ENCODE assay signal across 1 cellular context in the genomic region with DNA sequence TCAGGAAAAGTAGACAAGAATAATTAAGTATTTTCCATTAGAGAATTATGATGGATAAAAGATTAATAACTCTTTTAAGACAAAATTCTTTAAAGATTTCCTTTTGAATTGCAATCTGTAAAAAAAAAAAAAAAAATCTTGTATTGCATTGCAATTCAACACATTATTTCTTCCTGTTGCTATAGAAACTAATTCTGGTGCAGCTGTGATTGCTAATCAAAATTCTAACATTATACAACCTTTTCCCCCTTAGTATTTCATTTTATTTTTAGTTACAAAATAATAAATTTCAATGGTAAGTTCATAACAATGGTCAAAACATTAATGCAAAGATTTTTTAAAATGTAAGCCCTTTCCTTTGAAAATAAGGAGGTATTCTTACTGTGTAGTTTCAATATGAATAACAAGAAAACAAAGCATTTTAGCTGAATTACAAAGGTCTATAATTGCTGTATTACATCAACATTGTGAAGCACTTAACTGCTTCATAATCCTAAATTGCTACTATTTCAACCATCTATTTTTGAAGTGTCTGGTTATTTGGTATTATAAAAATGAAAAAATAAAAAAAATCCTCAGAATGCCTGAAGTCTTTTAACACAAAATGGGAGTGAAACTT.
TF ChIP-seq lines count a peak whose summit lies in the region.

No MANE protein-coding gene starts in this region.

TF ChIP-seq in H1, 55 proteins besides CTCF, POLR2A, EP300 and RAD21 (continued from another document):
- TF ChIP-seq TBP (IDR thresholded peaks at IDR 0.05; ENCODE audit: low read depth, low read length): no peak
- TF ChIP-seq, protein P1, sequence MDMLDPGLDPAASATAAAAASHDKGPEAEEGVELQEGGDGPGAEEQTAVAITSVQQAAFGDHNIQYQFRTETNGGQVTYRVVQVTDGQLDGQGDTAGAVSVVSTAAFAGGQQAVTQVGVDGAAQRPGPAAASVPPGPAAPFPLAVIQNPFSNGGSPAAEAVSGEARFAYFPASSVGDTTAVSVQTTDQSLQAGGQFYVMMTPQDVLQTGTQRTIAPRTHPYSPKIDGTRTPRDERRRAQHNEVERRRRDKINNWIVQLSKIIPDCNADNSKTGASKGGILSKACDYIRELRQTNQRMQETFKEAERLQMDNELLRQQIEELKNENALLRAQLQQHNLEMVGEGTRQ (IDR thresholded peaks at IDR 0.05; ENCODE audit: low read length): no peak
- no peak for TF ChIP-seq TAF7 (optimal IDR thresholded peaks at IDR 0.05; ENCODE audit: borderline replicate concordance, low read depth, low read length)
- TF ChIP-seq SIX5 (IDR thresholded peaks at IDR 0.05; ENCODE audit: low read depth, low read length): no peak
- no peak for TF ChIP-seq BACH1 (IDR thresholded peaks at IDR 0.05; ENCODE audit: low read length)
